Comparison of ENCODE assay signal across 1 cellular context in genomic region chr5:160173-160510, GRCh38.
TF ChIP-seq lines count a peak whose summit lies in the region.

No MANE protein-coding gene starts in this region.

TF ChIP-seq in WTC11, 78 proteins besides CTCF, POLR2A, EP300 and RAD21 (continued from another document):
- TF ChIP-seq FOXP4 (CRISPR knock-in tag; IDR thresholded peaks at IDR 0.05) (no peak), AR (CRISPR knock-in tag; IDR thresholded peaks at IDR 0.05) (no peak), ZNF532 (CRISPR knock-in tag; IDR thresholded peaks at IDR 0.05; ENCODE audit: borderline replicate concordance) (no peak), ZNF425 (CRISPR knock-in tag; conservative IDR thresholded peaks at IDR 0.05) (no peak), TEAD1 (CRISPR knock-in tag; IDR thresholded peaks at IDR 0.05) (no peak), NFE2L1 (CRISPR knock-in tag; IDR thresholded peaks at IDR 0.05) (no peak), SMAD4 (CRISPR knock-in tag; IDR thresholded peaks at IDR 0.05) (no peak), IRF2 (CRISPR knock-in tag; IDR thresholded peaks at IDR 0.05; ENCODE audit: borderline replicate concordance, low read depth) (no peak), ZMAT4 (CRISPR knock-in tag; IDR thresholded peaks at IDR 0.05) (no peak), GTF2I (CRISPR knock-in tag; conservative IDR thresholded peaks at IDR 0.05) (no peak)
- TF ChIP-seq, protein P1, sequence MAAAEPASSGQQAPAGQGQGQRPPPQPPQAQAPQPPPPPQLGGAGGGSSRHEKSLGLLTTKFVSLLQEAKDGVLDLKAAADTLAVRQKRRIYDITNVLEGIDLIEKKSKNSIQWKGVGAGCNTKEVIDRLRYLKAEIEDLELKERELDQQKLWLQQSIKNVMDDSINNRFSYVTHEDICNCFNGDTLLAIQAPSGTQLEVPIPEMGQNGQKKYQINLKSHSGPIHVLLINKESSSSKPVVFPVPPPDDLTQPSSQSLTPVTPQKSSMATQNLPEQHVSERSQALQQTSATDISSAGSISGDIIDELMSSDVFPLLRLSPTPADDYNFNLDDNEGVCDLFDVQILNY (CRISPR knock-in tag; IDR thresholded peaks at IDR 0.05): no peak
